ENCODE assay signal across 2 cellular contexts in genomic region chr10:30389543-30389942, GRCh38.
TF ChIP-seq lines count a peak whose summit lies in the region.

No MANE protein-coding gene starts in this region.

TF ChIP-seq in A549, 52 proteins besides CTCF, POLR2A, EP300 and RAD21:
- TF ChIP-seq MAFK (IDR thresholded peaks at IDR 0.05; ENCODE audit: partially characterized antibody) (peak; percentile 89), NR3C1 (IDR thresholded peaks at IDR 0.05) (no peak)

TF ChIP-seq in K562, 482 proteins besides CTCF, POLR2A, EP300 and RAD21:
- TF ChIP-seq ZNF134 (CRISPR knock-in tag; conservative IDR thresholded peaks at IDR 0.05) (no peak), NFE2L1 (tag; IDR thresholded peaks at IDR 0.05; ENCODE audit: borderline replicate concordance, low read depth) (no peak), ZFPM2 (CRISPR knock-in tag; IDR thresholded peaks at IDR 0.05) (no peak), ELK1 (CRISPR knock-in tag; IDR thresholded peaks at IDR 0.05) (no peak), ZNF592 (IDR thresholded peaks at IDR 0.05) (no peak), EWSR1 (IDR thresholded peaks at IDR 0.05; ENCODE audit: borderline replicate concordance, low read depth, partially characterized antibody) (no peak), PCBP1 (IDR thresholded peaks at IDR 0.05; ENCODE audit: low read depth, low read length, poor library complexity, severe bottlenecking) (no peak), ZNF583 (CRISPR knock-in tag; IDR thresholded peaks at IDR 0.05) (no peak), ZNF507 (tag; conservative IDR thresholded peaks at IDR 0.05) (no peak), ZNF12 (CRISPR knock-in tag; IDR thresholded peaks at IDR 0.05) (no peak), PCBP2 (IDR thresholded peaks at IDR 0.05; ENCODE audit: low read depth, low read length, poor library complexity, severe bottlenecking) (no peak), PBX2 (CRISPR knock-in tag; IDR thresholded peaks at IDR 0.05; ENCODE audit: low read depth) (no peak), PBX2 (tag; conservative IDR thresholded peaks at IDR 0.05; ENCODE audit: low read depth) (no peak), ZNF316 (IDR thresholded peaks at IDR 0.05) (peak; percentile 89), MAFG (tag; conservative IDR thresholded peaks at IDR 0.05) (peak; percentile 67), KAT8 (IDR thresholded peaks at IDR 0.05; ENCODE audit: low read depth) (no peak), ARID3B (CRISPR knock-in tag; IDR thresholded peaks at IDR 0.05; ENCODE audit: borderline replicate concordance) (no peak), RB1 (IDR thresholded peaks at IDR 0.05; ENCODE audit: low read depth) (no peak), MAFF (IDR thresholded peaks at IDR 0.05; ENCODE audit: low read length) (peak; percentile 72), ZNF24 (IDR thresholded peaks at IDR 0.05) (no peak), FOXK1 (CRISPR knock-in tag; IDR thresholded peaks at IDR 0.05; ENCODE audit: borderline replicate concordance) (no peak), CCAR2 (IDR thresholded peaks at IDR 0.05; ENCODE audit: low read depth, low read length) (no peak), NFIC (IDR thresholded peaks at IDR 0.05) (no peak), NFRKB (IDR thresholded peaks at IDR 0.05; ENCODE audit: low read depth) (no peak), TFAM (CRISPR knock-in tag; conservative IDR thresholded peaks at IDR 0.05) (no peak), ZEB2 (IDR thresholded peaks at IDR 0.05) (no peak), HNRNPL (IDR thresholded peaks at IDR 0.05; ENCODE audit: low read depth, low read length) (no peak), ZNF696 (CRISPR knock-in tag; conservative IDR thresholded peaks at IDR 0.05) (no peak), GTF2A2 (tag; IDR thresholded peaks at IDR 0.05) (no peak), C11orf30 (IDR thresholded peaks at IDR 0.05; ENCODE audit: low read depth) (peak; percentile 75), RBFOX2 (IDR thresholded peaks at IDR 0.05; ENCODE audit: low read depth, low read length) (no peak), HLTF (IDR thresholded peaks at IDR 0.05) (no peak), POLR3G (IDR thresholded peaks at IDR 0.05; ENCODE audit: extremely low read depth, insufficient read length, insufficient replicate concordance) (no peak), MAFK (IDR thresholded peaks at IDR 0.05; ENCODE audit: low read length) (peak; percentile 64), SREBF1 (IDR thresholded peaks at IDR 0.05; ENCODE audit: borderline replicate concordance, low read depth, low read length) (no peak), GTF3C2 (IDR thresholded peaks at IDR 0.05; ENCODE audit: borderline replicate concordance, extremely low read depth, insufficient read length) (no peak), GTF2F1 (IDR thresholded peaks at IDR 0.05; ENCODE audit: low read depth, low read length) (no peak), MTA2 (IDR thresholded peaks at IDR 0.05; ENCODE audit: low read depth) (no peak), SMAD4 (CRISPR knock-in tag; conservative IDR thresholded peaks at IDR 0.05) (no peak), ZNF175 (CRISPR knock-in tag; IDR thresholded peaks at IDR 0.05; ENCODE audit: low read depth) (no peak)
